ENCODE assay signal across 8 cellular contexts in the genomic region with DNA sequence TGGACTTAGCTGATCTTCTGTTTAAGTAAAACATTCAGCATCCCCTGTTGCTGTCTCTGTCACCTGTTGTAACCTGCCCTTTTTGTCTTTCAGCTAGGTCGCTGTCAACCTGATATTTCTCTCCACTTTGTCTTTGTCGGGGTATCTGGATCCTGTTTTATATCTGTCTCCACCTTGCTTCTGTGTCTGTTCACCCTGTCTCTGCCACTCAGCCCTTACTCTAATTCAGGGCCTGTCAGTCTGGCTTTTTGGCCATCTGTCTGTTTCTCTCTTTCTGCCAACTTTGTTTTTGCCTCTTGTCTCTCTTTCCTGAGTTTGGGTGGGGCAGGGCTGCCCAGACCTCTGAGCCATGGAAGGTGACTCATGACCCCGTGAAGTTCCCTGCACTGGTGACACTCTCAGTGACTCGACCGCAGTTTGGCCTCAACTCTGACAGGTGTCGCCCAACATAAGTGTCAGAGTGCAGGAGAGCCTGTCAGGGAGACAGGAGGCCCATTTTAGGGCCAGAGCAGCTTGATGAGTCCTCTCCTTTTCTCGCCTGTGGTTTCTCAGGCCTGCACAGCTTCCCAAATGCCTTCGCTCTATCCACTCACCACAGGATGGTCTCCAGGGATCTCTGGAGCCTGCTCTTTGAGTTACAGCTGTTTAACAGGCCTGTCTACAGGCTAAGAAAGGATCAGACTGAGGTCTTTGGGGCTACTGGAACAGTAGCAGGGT. TPM values are rescaled to one million over a fixed set of nuclear protein-coding genes. Genes with fewer than 3 reads are reported as not detected.
DNase-seq lines count a peak whose midpoint lies in the region; ATAC-seq and TF ChIP-seq lines count a peak whose summit lies in the region.

No MANE protein-coding gene starts in this region.

- peaks cover 21% of the 10 kb centered on the region for H3K36me3 Mint-ChIP-seq in Calu3 (ENCODE audit: insufficient read depth, unreplicated experiment)
- H3K36me3 Mint-ChIP-seq in chondrocyte (ENCODE audit: low read depth): no peaks in the 10 kb centered on the region

- H3K9me3 Mint-ChIP-seq in Calu3 (ENCODE audit: low read depth, unreplicated experiment) (no peaks in the 10 kb centered on the region), chondrocyte (ENCODE audit: low read depth) (no peaks in the 10 kb centered on the region)

- H3K27ac Mint-ChIP-seq in Calu3 (ENCODE audit: unreplicated experiment) (peak overlapping the region; percentile 90), chondrocyte (ENCODE audit: unreplicated experiment) (peak overlapping the region; percentile 95)

- no TSS peak for BruUV-seq in Calu3 (replicated peaks; lab: Mats Ljungman, UMichigan)

- H3K4me3 ChIP-seq in HUES64 (ENCODE audit: low read length): peak overlapping the region; percentile 92

- H3K27me3 ChIP-seq in HUES64 (ENCODE audit: insufficient read depth, low read length): peaks cover 11% of the 10 kb centered on the region; the same call in 1 of the 2 replicates

- H3K9me3 ChIP-seq in HUES64 (ENCODE audit: insufficient read depth, low read depth, low read length): no peaks in the 10 kb centered on the region

- H3K27me3 Mint-ChIP-seq in Calu3 (ENCODE audit: unreplicated experiment): no peaks in the 10 kb centered on the region
- H3K27me3 Mint-ChIP-seq in chondrocyte (ENCODE audit: low read depth): no peaks in the 10 kb centered on the region

- intact Hi-C loops in Calu3 (cut with micrococcal nuclease; ENCODE audit: unreplicated experiment): no loop called here

- CTCF ChIA-PET in Calu3 (lab: Charles Lee): no interaction called here

- peaks cover 9% of the 10 kb centered on the region for H3K4me1 ChIP-seq in HUES64 (ENCODE audit: insufficient read depth, low read length)

- DNase-seq in Calu3 (peak; percentile 52), chondrocyte (ENCODE audit: low spot score) (peak; percentile 32), lung microvascular endothelial cell (ENCODE audit: low read depth in 2 of 2) (peak; percentile 59 to 64), middle frontal gyrus (ENCODE audit: extremely low spot score, low spot score) (no peak)
- peak; percentile 42 to 61 (median 58) for DNase-seq in activated CD4-positive, CD25-positive, alpha-beta regulatory T cell (lab: John Stamatoyannopoulos, UW)
- peak; percentile 66 for DNase-seq in stimulated activated CD8-positive, alpha-beta memory T cell treated with anti-CD3 and anti-CD28 coated beads, Interleukin-2, amount 100 ng/mL, for 1 hour (ENCODE audit: low read depth in 2 of 2)

- 49% methylated on average over 8 of the region's 8 CpGs for whole genome bisulfite sequencing in HUES64

- H3K4me3 Mint-ChIP-seq in Calu3 (ENCODE audit: low read depth, unreplicated experiment) (peak overlapping the region; percentile 85), chondrocyte (ENCODE audit: unreplicated experiment) (peak overlapping the region; percentile 91)

- H3K4me1 Mint-ChIP-seq in Calu3 (ENCODE audit: low read depth, unreplicated experiment) (peaks cover 20% of the 10 kb centered on the region), chondrocyte (ENCODE audit: low read depth) (peaks cover 37% of the 10 kb centered on the region)

- H3K36me3 ChIP-seq in HUES64 (ENCODE audit: insufficient read depth, low read length): peaks cover 12% of the 10 kb centered on the region; the same call in 1 of the 2 replicates

- TF ChIP-seq CTCF in Calu3 (IDR thresholded peaks at IDR 0.05; ENCODE audit: unreplicated experiment) (no peak), chondrocyte (IDR thresholded peaks at IDR 0.05) (no peak)

- ATAC-seq in GM21390 (IDR thresholded peaks at IDR 0.05; ENCODE audit: unreplicated experiment): peak; percentile 64

- H3K27ac ChIP-seq in HUES64 (ENCODE audit: low read depth, low read length): peak overlapping the region; percentile 71; the same call in 1 of the 2 replicates

- peak overlapping the region; percentile 78 for H3K9ac ChIP-seq in HUES64 (ENCODE audit: low read depth, low read length)

RNA-seq across cellular contexts. Expression of gene ZBTB43, which starts 0.9 kb away (rescaled TPM):
- total RNA-seq in Calu3 (2022) (11.9 and 13.6 TPM in 2 replicates), chondrocyte (15.6 to 18.8 TPM (median 17.7 TPM) in 3 replicates), lung microvascular endothelial cell (4.1 and 7.3 TPM in 2 replicates)
- 4.3 TPM for polyA plus RNA-seq in HUES64 (2013, experiment 1 of 2)
- 6.1 TPM for polyA plus RNA-seq in HUES64 (2013, experiment 2 of 2)

RNA-seq across cellular contexts. Expression of gene ZBTB34, which starts 54.7 kb away (rescaled TPM):
- total RNA-seq in Calu3 (2022) (6.7 TPM in 2 replicates), chondrocyte (13.3 to 16.2 TPM (median 14.5 TPM) in 3 replicates), lung microvascular endothelial cell (6.8 and 9.1 TPM in 2 replicates)
- polyA plus RNA-seq in HUES64 (2013, experiment 1 of 2): 7.2 TPM
- polyA plus RNA-seq in HUES64 (2013, experiment 2 of 2): 7.2 TPM
